ENCODE assay signal across 10 cellular contexts in genomic region chr12:122020795-122021192, GRCh38. TPM values are rescaled to one million over a fixed set of nuclear protein-coding genes. Genes with fewer than 3 reads are reported as not detected.
DNase-seq lines count a peak whose midpoint lies in the region; ATAC-seq and TF ChIP-seq lines count a peak whose summit lies in the region.
"Had no signal": no experiment of that assay in that cellular context is flagged by ENCODE, and none has a peak within 500 bp of the region (broad histone marks: within the 10 kb centered on the region; RNA-seq: fewer than 3 reads in every experiment).

No MANE protein-coding gene starts in this region.

- no peaks in the 10 kb centered on the region for H3K36me3 Mint-ChIP-seq in activated naive CD8-positive, alpha-beta T cell treated with anti-CD3 and anti-CD28 coated beads, Interleukin-2, amount 50 U/mL, for 24 hours (ENCODE audit: low read depth)

- ATAC-seq in Right ventricle myocardium inferior = no peak
- no peak for ATAC-seq in activated naive CD8-positive, alpha-beta T cell treated with anti-CD3 and anti-CD28 coated beads, Interleukin-2, amount 50 U/mL, for 24 hours
- no peak for ATAC-seq in HG03039 (IDR thresholded peaks at IDR 0.05; ENCODE audit: unreplicated experiment)

- H3K4me1 ChIP-seq in cardiac muscle cell (ENCODE audit: low read depth) (peaks cover 9% of the 10 kb centered on the region), thymus (ENCODE audit: control insufficient read depth, insufficient read depth, low read length) (peaks cover 11% of the 10 kb centered on the region)

- peaks cover 14% of the 10 kb centered on the region for H3K4me1 Mint-ChIP-seq in activated naive CD8-positive, alpha-beta T cell treated with anti-CD3 and anti-CD28 coated beads, Interleukin-2, amount 50 U/mL, for 24 hours

- H3K27ac Mint-ChIP-seq in activated naive CD8-positive, alpha-beta T cell treated with anti-CD3 and anti-CD28 coated beads, Interleukin-2, amount 50 U/mL, for 24 hours = no peak overlapping the region

- H3K27me3 ChIP-seq in cardiac muscle cell (no peaks in the 10 kb centered on the region), layer of hippocampus (ENCODE audit: control insufficient read depth, insufficient read depth, low read length) (no peaks in the 10 kb centered on the region), thymus (ENCODE audit: control insufficient read depth, insufficient read depth) (no peaks in the 10 kb centered on the region)

- intact Hi-C loops in Right ventricle myocardium inferior (cut with DNase I) = loop anchor here (1.0 to 5.0 kb wide), 2 partner anchors 65 to 103 kb away; partner anchors contain the start of gene CFAP251

- H3K27ac ChIP-seq in cardiac muscle cell = no peak overlapping the region
- H3K27ac ChIP-seq in layer of hippocampus (ENCODE audit: low read depth, low read length) = peak overlapping the region; percentile 77
- no peak overlapping the region for H3K27ac ChIP-seq in thymus (ENCODE audit: low read depth)
- H3K27ac ChIP-seq: neutrophil had no signal

- H3K36me3 ChIP-seq in cardiac muscle cell = no peaks in the 10 kb centered on the region
- H3K36me3 ChIP-seq in thymus (ENCODE audit: control insufficient read depth, insufficient read depth) = no peaks in the 10 kb centered on the region
- H3K36me3 ChIP-seq: neutrophil had no signal

- no peaks in the 10 kb centered on the region for H3K9me3 Mint-ChIP-seq in activated naive CD8-positive, alpha-beta T cell treated with anti-CD3 and anti-CD28 coated beads, Interleukin-2, amount 50 U/mL, for 24 hours

- H3K9me3 ChIP-seq in cardiac muscle cell (ENCODE audit: low read depth) (no peaks in the 10 kb centered on the region), thymus (ENCODE audit: control insufficient read depth) (peaks cover 1% of the 10 kb centered on the region)

- peak overlapping the region; percentile 95 for H3K4me3 ChIP-seq in cardiac muscle cell
- H3K4me3 ChIP-seq in thymus (ENCODE audit: low read length) = peak overlapping the region; percentile 96

- H3K27me3 Mint-ChIP-seq in activated naive CD8-positive, alpha-beta T cell treated with anti-CD3 and anti-CD28 coated beads, Interleukin-2, amount 50 U/mL, for 24 hours = peaks cover 21% of the 10 kb centered on the region

- DNase-seq in cardiac muscle cell (ENCODE audit: low read depth in 1 of 2, low spot score in 1 of 2) = no peak
- no peak for DNase-seq in Right ventricle myocardium inferior (ENCODE audit: missing footprints)
- DNase-seq in activated naive CD8-positive, alpha-beta T cell treated with anti-CD3 and anti-CD28 coated beads, Interleukin-2, amount 50 U/mL, for 24 hours = no peak
- no peak for DNase-seq in NCI-H2029 (lab: John Stamatoyannopoulos, UW)
- DNase-seq in HCEC 1CT = no peak
- DNase-seq: DMS 273 treated with DMSO at 0.1 percent for 48 hours had no signal

- WGBS in thymus = 74% methylated on average over 16 of the region's 16 CpGs

- H3K4me3 Mint-ChIP-seq in activated naive CD8-positive, alpha-beta T cell treated with anti-CD3 and anti-CD28 coated beads, Interleukin-2, amount 50 U/mL, for 24 hours = peak overlapping the region; percentile 78

- TF ChIP-seq CTCF in cardiac muscle cell (IDR thresholded peaks at IDR 0.05; ENCODE audit: low read depth, low read length) = no peak

RNA-seq across cellular contexts. Expression of gene BCL7A, which starts 0.9 kb away (rescaled TPM):
- total RNA-seq in cardiac muscle cell (16.2 and 30.5 TPM in 2 replicates), Right ventricle myocardium inferior (15.8 TPM)
- polyA plus RNA-seq in cardiac muscle cell (19.1 and 20.8 TPM in 2 replicates), thymus (5.5 TPM)

RNA-seq across cellular contexts. Expression of gene MLXIP, which starts 57.8 kb away (rescaled TPM):
- total RNA-seq in cardiac muscle cell = 5.5 and 8.2 TPM in 2 replicates
- polyA plus RNA-seq in cardiac muscle cell = 11.0 and 13.7 TPM in 2 replicates
- total RNA-seq in Right ventricle myocardium inferior = 25.7 TPM
- polyA plus RNA-seq in thymus = 31.9 TPM
